Comparison of ENCODE assay signal across 12 cellular contexts in the genomic region with DNA sequence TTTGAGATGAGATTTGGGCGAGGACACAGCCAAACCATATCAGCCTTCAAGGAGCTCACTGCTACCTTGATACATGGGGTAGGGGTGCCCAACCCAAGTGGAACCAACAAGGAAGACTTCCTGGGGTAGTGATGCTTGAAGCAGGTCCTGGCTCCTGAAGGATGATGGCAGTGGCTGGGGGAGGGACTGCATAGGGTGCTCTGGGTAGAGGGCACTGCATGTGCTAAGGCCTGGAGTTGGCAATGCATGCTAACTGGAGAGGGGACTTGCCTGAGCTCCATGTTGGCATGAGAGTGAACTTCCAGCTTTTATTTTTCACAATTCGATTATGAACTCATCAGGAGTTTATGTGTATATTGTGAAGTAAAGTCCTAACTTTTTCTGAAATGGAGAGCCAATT. TPM values are rescaled to one million over a fixed set of nuclear protein-coding genes. Genes with fewer than 3 reads are reported as not detected.
"Had no signal": no experiment of that assay in that cellular context is flagged by ENCODE, and none has a peak within 500 bp of the region (broad histone marks: within the 10 kb centered on the region; RNA-seq: fewer than 3 reads in every experiment).

No MANE protein-coding gene starts in this region.

- H2AFZ ChIP-seq: GM23248, GM23338 had no signal

- H3K27ac Mint-ChIP-seq: GM23338, H9, HFFc6 had no signal

- H3K4me3 Mint-ChIP-seq: GM23338, H9, HFFc6 had no signal

- FAIRE-seq: H1, H54 had no signal

- H3K9ac ChIP-seq: GM23248 had no signal

- H3K4me3 ChIP-seq: GM23248, GM23338, HAP-1 had no signal

- H3K4me1 ChIP-seq: HAP-1 had no signal

- ATAC-seq: GM23338, HCT116 had no signal

- H3K4me1 Mint-ChIP-seq: GM23338, H9 had no signal

- H3K36me3 ChIP-seq: HAP-1 had no signal

- DNase-seq: GM23248, GOT3, H7, H9, HCEC 1CT, HFFc6 had no signal

- H3K4me2 ChIP-seq: GM23338 had no signal

- H3K9me3 ChIP-seq: HAP-1 had no signal

- H3K27ac ChIP-seq: GM23248 had no signal

- H3K9me3 Mint-ChIP-seq: GM23338, H9, HFFc6 had no signal

RNA-seq across cellular contexts. Expression of gene FRRS1L, which starts 58.6 kb away (rescaled TPM):
- total RNA-seq: GM23248, H4, HFFc6 had no signal
- polyA plus RNA-seq: GM23248 had no signal
